11 cellular contexts compared by ENCODE assay signal in the genomic region with DNA sequence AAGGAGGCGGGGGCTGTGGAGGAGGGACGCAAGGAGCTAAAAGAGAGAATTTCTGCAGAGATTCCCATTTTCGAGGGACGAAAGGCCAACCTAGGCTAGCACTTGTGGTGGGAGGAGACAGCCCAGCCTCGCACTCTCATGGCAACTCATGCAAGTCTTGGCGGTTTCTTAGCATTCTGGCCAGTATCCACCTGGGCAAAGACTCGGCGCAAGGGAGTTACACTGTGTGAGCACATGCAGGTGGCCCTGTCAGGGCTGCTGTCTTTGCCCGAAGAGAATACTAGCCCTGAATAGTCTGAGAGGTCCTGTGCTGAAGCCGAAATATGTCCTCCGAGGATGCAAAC. TPM values are rescaled to one million over a fixed set of nuclear protein-coding genes. Genes with fewer than 3 reads are reported as not detected.
DNase-seq lines count a peak whose midpoint lies in the region; ATAC-seq, FAIRE-seq and TF ChIP-seq lines count a peak whose summit lies in the region.
"Had no signal": no experiment of that assay in that cellular context is flagged by ENCODE, and none has a peak within 500 bp of the region (broad histone marks: within the 10 kb centered on the region; RNA-seq: fewer than 3 reads in every experiment).

No MANE protein-coding gene starts in this region.

- no peak overlapping the region for H4K5ac ChIP-seq in H1 (ENCODE audit: insufficient read length, low read depth, low read length)

- no peak overlapping the region for H4K91ac ChIP-seq in H1 (replicated peaks; ENCODE audit: insufficient read length, low read length)

- no peak for TF ChIP-seq EP300 in H1 (IDR thresholded peaks at IDR 0.05; ENCODE audit: borderline replicate concordance in 1 of 2, low read depth in 2 of 2, low read length in 2 of 2)

- no peaks in the 10 kb centered on the region for H3K79me2 ChIP-seq in H1 (ENCODE audit: control insufficient read depth in 1 of 2, insufficient read depth in 2 of 2, low read length in 2 of 2)

- CTCF ChIA-PET in H1 (lab: Charles Lee; ENCODE audit: partially characterized antibody) (interaction anchor here (0.8 to 1.2 kb wide), 2 partner anchors 11 to 19 kb away, joined by 3 to 5 read pairs; no protein-coding TSS in a partner anchor), Caco-2 (lab: Charles Lee) (no interaction called here)

- intact Hi-C loops in natural killer cell (cut with micrococcal nuclease) (no loop called here), Caco-2 (cut with micrococcal nuclease; ENCODE audit: unreplicated experiment) (no loop called here)

- H2BK12ac ChIP-seq in H1 (ENCODE audit: low read depth, low read length), result no peak overlapping the region

- peak; percentile 12 for ATAC-seq in stimulated activated naive CD8-positive, alpha-beta T cell treated with anti-CD3 and anti-CD28 coated beads, Interleukin-15, amount 100 ng/mL, for 72 hours
- ATAC-seq in stimulated activated naive CD8-positive, alpha-beta T cell treated with anti-CD3 and anti-CD28 coated beads, Interleukin-15, Interleukin-2, amounts not matched to agents 100 U/mL and 50 U/mL, for 24 hours, result no peak
- no peak for ATAC-seq in natural killer cell

- no peak for TF ChIP-seq CTCF in H1 (IDR thresholded peaks at IDR 0.05; ENCODE audit: control extremely low read depth in 1 of 3, insufficient read depth in 1 of 3, low read depth in 1 of 3, low read length in 3 of 3)
- no peak for TF ChIP-seq CTCF in natural killer cell (IDR thresholded peaks at IDR 0.05)
- TF ChIP-seq CTCF in Caco-2 (IDR thresholded peaks at IDR 0.05; ENCODE audit: insufficient read depth in 1 of 2, low read depth in 1 of 2, low read length in 1 of 2, severe bottlenecking in 1 of 2, unreplicated experiment in 1 of 2), result no peak

- H3K4me2 ChIP-seq in H1 (ENCODE audit: insufficient read depth in 1 of 2, low read depth in 2 of 2, low read length in 2 of 2), result peak overlapping the region; percentile 84 to 85

- H3K9ac ChIP-seq in H1 (replicated peaks in 1 of 4; ENCODE audit: extremely low read depth in 1 of 4, low read depth in 3 of 4, low read length in 3 of 4), result no peak overlapping the region

- peak overlapping the region; percentile 70; the same call in 1 of the 2 replicates for H2AFZ ChIP-seq in H1 (ENCODE audit: low read length)

- H3K23ac ChIP-seq in H1 (ENCODE audit: insufficient read length), result no peak overlapping the region

- H3K4me3 Mint-ChIP-seq in stimulated activated naive CD8-positive, alpha-beta T cell treated with anti-CD3 and anti-CD28 coated beads, Interleukin-15, amount 100 ng/mL, for 72 hours, result peak overlapping the region in 1 of 2 donors; percentile 63
- H3K4me3 Mint-ChIP-seq in natural killer cell (peak overlapping the region; percentile 77), Caco-2 (ENCODE audit: unreplicated experiment) (no peak overlapping the region)
- H3K4me3 Mint-ChIP-seq: activated naive CD4-positive, alpha-beta T cell treated with anti-CD3 and anti-CD28 coated beads, Interleukin-2, amount 50 U/mL, for 24 hours had no signal

- no peak overlapping the region for H2BK20ac ChIP-seq in H1 (ENCODE audit: low read length)

- H3K9me3 Mint-ChIP-seq in stimulated activated naive CD8-positive, alpha-beta T cell treated with anti-CD3 and anti-CD28 coated beads, Interleukin-15, amount 100 ng/mL, for 72 hours, result no peaks in the 10 kb centered on the region
- H3K9me3 Mint-ChIP-seq in natural killer cell, result no peaks in the 10 kb centered on the region
- no peaks in the 10 kb centered on the region for H3K9me3 Mint-ChIP-seq in Caco-2 (ENCODE audit: unreplicated experiment)
- H3K9me3 Mint-ChIP-seq: activated naive CD4-positive, alpha-beta T cell treated with anti-CD3 and anti-CD28 coated beads, Interleukin-2, amount 50 U/mL, for 24 hours had no signal

- H3K14ac ChIP-seq in H1 (ENCODE audit: insufficient read length), result no peak overlapping the region

- H3K18ac ChIP-seq in H1 (ENCODE audit: extremely low read depth, low read length), result no peak overlapping the region

- 33% methylated on average over 7 of the region's 11 CpGs; no CpG with 5 or more reads in 1 of the 2 experiments for WGBS in H1 (ENCODE audit: extremely low coverage in 1 of 2, insufficient coverage in 1 of 2, insufficient read length in 1 of 2, insufficient replicate concordance in 2 of 2, low coverage in 1 of 2, low lambda C conversion rate in 2 of 2, missing lambda C conversion rate in 1 of 2), 2 experiments

- peak overlapping the region; percentile 51; the same call in 1 of the 2 replicates for H4K8ac ChIP-seq in H1 (ENCODE audit: extremely low read depth, insufficient read depth, low read length)

- no peak overlapping the region for H3K27ac ChIP-seq in H1 (ENCODE audit: low read depth, low read length)

- no peak for DNase-seq in stimulated activated naive CD8-positive, alpha-beta T cell treated with anti-CD3 and anti-CD28 coated beads, Interleukin-15, amount 100 ng/mL, for 72 hours
- DNase-seq in stimulated activated naive CD8-positive, alpha-beta T cell treated with anti-CD3 and anti-CD28 coated beads, Interleukin-15, Interleukin-2, amounts not matched to agents 100 U/mL and 50 U/mL, for 24 hours, result no peak
- peak in 1 of 2 experiments; percentile 51 for DNase-seq in H1 (ENCODE audit: low read depth in 1 of 2, low spot score in 2 of 2)
- DNase-seq in natural killer cell, result no peak
- no peak for DNase-seq in stimulated activated CD4-positive, alpha-beta T cell treated with anti-CD3 and anti-CD28 coated beads, Interleukin-4, amount 100 ng/mL, for 1 hour
- DNase-seq in Caco-2, result no peak
- no peak for DNase-seq in stimulated activated naive CD4-positive, alpha-beta T cell (lab: John Stamatoyannopoulos, UW)
- DNase-seq in SW480 (ENCODE audit: low spot score), result no peak
- DNase-seq: C1 segment of cervical spinal cord, NCI-H2171 had no signal

- TF ChIP-seq POLR2A in H1 (IDR thresholded peaks at IDR 0.05; ENCODE audit: control extremely low read depth in 1 of 2, low read depth in 2 of 2, low read length in 2 of 2), result no peak

- H3K23me2 ChIP-seq in H1 (ENCODE audit: low read depth, low read length), result peaks cover 2% of the 10 kb centered on the region; the same call in 1 of the 2 replicates

- H3K36me3 ChIP-seq in H1 (ENCODE audit: control insufficient read depth in 2 of 4, insufficient read depth in 4 of 4, low read length in 3 of 4) (no peaks in the 10 kb centered on the region), Caco-2 (ENCODE audit: control insufficient read depth, insufficient read depth, low read length) (no peaks in the 10 kb centered on the region)

- no peaks in the 10 kb centered on the region for H4K20me1 ChIP-seq in H1 (replicated peaks in 1 of 2; ENCODE audit: control insufficient read depth in 1 of 2, insufficient read depth in 2 of 2, low read length in 2 of 2)

- POLR2A ChIA-PET in H1 (lab: Charles Lee; ENCODE audit: partially characterized antibody) (interaction anchor here (1.4 kb wide), 1 partner anchor 30 kb away, joined by 3 read pairs; no protein-coding TSS in a partner anchor), Caco-2 (lab: Charles Lee) (no interaction called here)

- H3K27ac Mint-ChIP-seq in stimulated activated naive CD8-positive, alpha-beta T cell treated with anti-CD3 and anti-CD28 coated beads, Interleukin-15, amount 100 ng/mL, for 72 hours, result no peak overlapping the region
- no peak overlapping the region for H3K27ac Mint-ChIP-seq in natural killer cell
- H3K27ac Mint-ChIP-seq in Caco-2 (ENCODE audit: unreplicated experiment), result no peak overlapping the region
- H3K27ac Mint-ChIP-seq: activated naive CD4-positive, alpha-beta T cell treated with anti-CD3 and anti-CD28 coated beads, Interleukin-2, amount 50 U/mL, for 24 hours had no signal

- peaks cover 6% of the 10 kb centered on the region for H3K4me1 Mint-ChIP-seq in stimulated activated naive CD8-positive, alpha-beta T cell treated with anti-CD3 and anti-CD28 coated beads, Interleukin-15, amount 100 ng/mL, for 72 hours
- peaks cover 0 to 11% of the 10 kb centered on the region in 2 donors for H3K4me1 Mint-ChIP-seq in natural killer cell
- H3K4me1 Mint-ChIP-seq in Caco-2 (ENCODE audit: low read depth, unreplicated experiment), result no peaks in the 10 kb centered on the region

- no peak for TF ChIP-seq RAD21 in H1 (IDR thresholded peaks at IDR 0.05 in 1 of 2, conservative IDR thresholded peaks at IDR 0.05 in 1 of 2; ENCODE audit: low read depth in 2 of 2, low read length in 2 of 2)

- H3K27me3 Mint-ChIP-seq in stimulated activated naive CD8-positive, alpha-beta T cell treated with anti-CD3 and anti-CD28 coated beads, Interleukin-15, amount 100 ng/mL, for 72 hours, result peaks cover 24% of the 10 kb centered on the region
- H3K27me3 Mint-ChIP-seq in natural killer cell (ENCODE audit: low read depth in 2 of 2), result peaks cover 0 to 14% of the 10 kb centered on the region in 2 donors
- no peaks in the 10 kb centered on the region for H3K27me3 Mint-ChIP-seq in Caco-2 (ENCODE audit: insufficient read depth, unreplicated experiment)

- no peak overlapping the region for H2BK15ac ChIP-seq in H1 (ENCODE audit: low read length)

- no TSS peak for BruUV-seq in Caco-2 (replicated peaks; lab: Mats Ljungman, UMichigan)

- H3K79me1 ChIP-seq in H1 (ENCODE audit: low read depth, low read length), result no peaks in the 10 kb centered on the region

- no peak overlapping the region for H2AK5ac ChIP-seq in H1 (ENCODE audit: low read depth, low read length)

- no peak overlapping the region for H3K4ac ChIP-seq in H1 (replicated peaks; ENCODE audit: insufficient read length, low read depth, low read length)

- H2BK120ac ChIP-seq in H1 (replicated peaks; ENCODE audit: low read depth, low read length), result no peak overlapping the region

- H3K4me3 ChIP-seq in H1 (ENCODE audit: extremely low read depth in 1 of 4, insufficient read depth in 2 of 4, low read depth in 3 of 4, low read length in 4 of 4) (peak overlapping the region; percentile 24 to 62 (median 34); a peak in 7 of 8 replicates), Caco-2 (ENCODE audit: low read depth, low read length) (no peak overlapping the region)

- peak; percentile 65 for FAIRE-seq in H1 (lab: Jason Lieb, UNC)

- H2BK5ac ChIP-seq in H1 (ENCODE audit: low read depth, low read length), result no peak overlapping the region

- H3K36me3 Mint-ChIP-seq in natural killer cell (no peaks in the 10 kb centered on the region), Caco-2 (ENCODE audit: insufficient read depth, unreplicated experiment) (no peaks in the 10 kb centered on the region)

- H3K9me3 ChIP-seq in H1 (ENCODE audit: insufficient read depth in 2 of 2, low read depth in 1 of 2, low read length in 1 of 2), result no peaks in the 10 kb centered on the region
- no peaks in the 10 kb centered on the region for H3K9me3 ChIP-seq in Caco-2

- no peak overlapping the region for H3K56ac ChIP-seq in H1 (replicated peaks; ENCODE audit: insufficient read length, low read depth, low read length)

- H3K27me3 ChIP-seq in H1 (replicated peaks in 1 of 4; ENCODE audit: control insufficient read depth in 3 of 4, extremely low read depth in 1 of 4, insufficient read depth in 3 of 4, low read length in 3 of 4) (peaks cover 0 to 25% (median 21%) of the 10 kb centered on the region in 4 experiments; a peak in 6 of 7 replicates), Caco-2 (replicated peaks; ENCODE audit: control insufficient read depth, insufficient read depth, low read length) (no peaks in the 10 kb centered on the region)

- peaks cover 0 to 6% (median 3%) of the 10 kb centered on the region in 4 experiments; a peak in 4 of 7 replicates for H3K4me1 ChIP-seq in H1 (replicated peaks in 1 of 4; ENCODE audit: control insufficient read depth in 3 of 4, insufficient read depth in 4 of 4, low read length in 3 of 4)
- H3K4me1 ChIP-seq in Caco-2, result no peaks in the 10 kb centered on the region

RNA-seq across cellular contexts. Expression of gene MCF2, which starts 15.5 kb away (rescaled TPM):
- 0.71 and 0.96 TPM in 2 replicates for total RNA-seq in H1 (2021; fragmentation: NEBNext Ultra II Directional; extraction: Animal tissue kit (Norgen Biotek cat#: 25700))
- 0.09 and 0.30 TPM in 2 replicates for polyA plus RNA-seq in H1 (2011; rRNA removed)
- polyA plus RNA-seq in H1 (2011; cell fraction: cytosol; rRNA removed), result 0.50 TPM
- 0.34 TPM for polyA plus RNA-seq in H1 (2011; cell fraction: nucleus; rRNA removed)
- 0.23 to 0.81 TPM (median 0.38 TPM) in 4 replicates for polyA plus RNA-seq in H1 (2012, experiment 1 of 2)
- 0.10 TPM for polyA plus RNA-seq in H1 (2012, experiment 2 of 2)
- polyA plus RNA-seq in H1 (2013, experiment 1 of 2), result 0.69 TPM
- 0.77 TPM for polyA plus RNA-seq in H1 (2013, experiment 2 of 2)
- polyA minus RNA-seq in H1 (2011; rRNA and poly(A)+ RNA removed), result 0.09 and 0.41 TPM in 2 replicates
- polyA minus RNA-seq in H1 (2011; cell fraction: cytosol; rRNA and poly(A)+ RNA removed), result not detected
- polyA minus RNA-seq in H1 (2011; cell fraction: nucleus; rRNA and poly(A)+ RNA removed), result 0.70 TPM
- 1 to 10 TPM; 2.7 to 4.0 (median 3.1) TPM for total RNA-seq in natural killer cell
- total RNA-seq in Caco-2 (2022), result not detected in 2 replicates
